ENCODE assay signal across 16 cellular contexts in genomic region chr15:36880226-36880912, GRCh38.
DNase-seq lines count a peak whose midpoint lies in the region; ATAC-seq, FAIRE-seq and TF ChIP-seq lines count a peak whose summit lies in the region.
"Had no signal": no experiment of that assay in that cellular context is flagged by ENCODE, and none has a peak within 500 bp of the region (broad histone marks: within the 10 kb centered on the region; RNA-seq: fewer than 3 reads in every experiment).

No MANE protein-coding gene starts in this region.

- TF ChIP-seq EP300 in HepG2 (IDR thresholded peaks at IDR 0.05; ENCODE audit: low read depth in 2 of 2, low read length in 2 of 2): no peak
- no peak for TF ChIP-seq EP300 in HepG2 (CRISPR knock-in tag; IDR thresholded peaks at IDR 0.05; ENCODE audit: borderline replicate concordance)

- in situ Hi-C loops in HepG2 (cut with HindIII; ENCODE audit: extremely low pct_ligation_motif_present, low pct_unique_long_range_greater_than_20kb): loop anchor here (5.0 to 25.0 kb wide), 2 partner anchors 227 to 1007 kb away; no protein-coding TSS in a partner anchor

- BruUV-seq in HepG2 (replicated peaks; lab: Mats Ljungman, UMichigan) (no TSS peak), A673 (replicated peaks; lab: Mats Ljungman, UMichigan) (no TSS peak)

- H3K27ac ChIP-seq in right lobe of liver: no peak overlapping the region
- no peak overlapping the region for H3K27ac ChIP-seq in HepG2 (ENCODE audit: extremely low read length, insufficient read depth, low read length)
- no peak overlapping the region for H3K27ac ChIP-seq in foreskin keratinocyte
- H3K27ac ChIP-seq in A673 (ENCODE audit: low read depth, low read length, poor library complexity, severe bottlenecking): no peak overlapping the region
- H3K27ac ChIP-seq: upper lobe of right lung had no signal

- no peak overlapping the region for H3K9ac ChIP-seq in HepG2 (ENCODE audit: insufficient read depth, low read depth, low read length)

- no peak overlapping the region for H2AFZ ChIP-seq in HepG2 (ENCODE audit: low read length)

- H3K4me3 ChIP-seq in right lobe of liver (peak overlapping the region in 1 of 3 donors; percentile 17), HepG2 (replicated peaks in 1 of 3; ENCODE audit: insufficient read depth in 1 of 3, low read depth in 2 of 3, low read length in 3 of 3) (no peak overlapping the region), A673 (ENCODE audit: low read depth, low read length, poor library complexity, severe bottlenecking) (no peak overlapping the region)
- H3K4me3 ChIP-seq: upper lobe of right lung had no signal

- TF ChIP-seq RAD21 in HepG2 (CRISPR knock-in tag; IDR thresholded peaks at IDR 0.05): no peak

- TF ChIP-seq POLR2A in right lobe of liver (IDR thresholded peaks at IDR 0.05) (no peak), HepG2 (IDR thresholded peaks at IDR 0.05; ENCODE audit: insufficient read depth in 1 of 2, low read depth in 2 of 2, low read length in 2 of 2) (no peak)

- CTCF ChIA-PET in HepG2 (lab: Yijun Ruan, JAX; ENCODE audit: low intra/inter-chr PET ratio, low total read pairs) (no interaction called here), A673 (lab: Charles Lee) (no interaction called here)

- H3K4me1 ChIP-seq in right lobe of liver (peaks cover 0 to 24% (median 0%) of the 10 kb centered on the region in 4 donors), HepG2 (ENCODE audit: insufficient read depth, low read length) (peaks cover 9% of the 10 kb centered on the region; the same call in 1 of the 2 replicates), foreskin keratinocyte (no peaks in the 10 kb centered on the region), A673 (ENCODE audit: insufficient read depth, low read length, poor library complexity, severe bottlenecking) (peaks cover 13% of the 10 kb centered on the region)

- H3K4me3 Mint-ChIP-seq in mesothelial cell of epicardium: peak overlapping the region; percentile 76
- H3K4me3 Mint-ChIP-seq in type B pancreatic cell: peak overlapping the region; percentile 76
- H3K4me3 Mint-ChIP-seq: activated CD4-positive, alpha-beta memory T cell treated with anti-CD3 and anti-CD28 coated beads for 36 hours; naive B cell; stimulated activated effector memory CD8-positive, alpha-beta T cell treated with anti-CD3 and anti-CD28 coated beads, Interleukin-12 subunit alpha, Interleukin-12 subunit beta, amount 100 ng/mL, for 72 hours had no signal

- POLR2A ChIA-PET in HepG2 (lab: Yijun Ruan, JAX): no interaction called here
- POLR2A ChIA-PET in A673 (lab: Charles Lee; ENCODE audit: low non-redundant PET): no interaction called here

- H3K36me3 ChIP-seq in right lobe of liver (no peaks in the 10 kb centered on the region), HepG2 (replicated peaks in 1 of 2; ENCODE audit: control insufficient read depth in 1 of 2, insufficient read depth in 2 of 2, low read length in 2 of 2) (no peaks in the 10 kb centered on the region), A673 (ENCODE audit: insufficient read depth, low read length, poor library complexity, severe bottlenecking) (no peaks in the 10 kb centered on the region)
- H3K36me3 ChIP-seq: upper lobe of right lung had no signal

- WGBS in right lobe of liver (ENCODE audit: insufficient coverage, low coverage, low lambda C conversion rate, missing lambda C conversion rate): 11% methylated on average over 26 of the region's 51 CpGs
- 65% methylated on average over 23 of the region's 51 CpGs for WGBS in HepG2 (ENCODE audit: low lambda C conversion rate)

- H4K20me1 ChIP-seq in HepG2 (ENCODE audit: insufficient read depth, low read length): no peaks in the 10 kb centered on the region

- no peaks in the 10 kb centered on the region for H3K9me3 Mint-ChIP-seq in mesothelial cell of epicardium
- no peaks in the 10 kb centered on the region for H3K9me3 Mint-ChIP-seq in type B pancreatic cell
- H3K9me3 Mint-ChIP-seq: activated CD4-positive, alpha-beta memory T cell treated with anti-CD3 and anti-CD28 coated beads for 36 hours; stimulated activated effector memory CD8-positive, alpha-beta T cell treated with anti-CD3 and anti-CD28 coated beads, Interleukin-12 subunit alpha, Interleukin-12 subunit beta, amount 100 ng/mL, for 72 hours had no signal

- H3K4me1 Mint-ChIP-seq in mesothelial cell of epicardium (peaks cover 95% of the 10 kb centered on the region), type B pancreatic cell (ENCODE audit: unreplicated experiment) (peaks cover 47% of the 10 kb centered on the region)

- H3K27me3 Mint-ChIP-seq in mesothelial cell of epicardium (ENCODE audit: low read depth) (no peaks in the 10 kb centered on the region), type B pancreatic cell (peaks cover 83% of the 10 kb centered on the region)

- DNase-seq in right lobe of liver (no peak), HepG2 (ENCODE audit: low spot score) (no peak), foreskin keratinocyte (no peak), mesothelial cell of epicardium (ENCODE audit: low spot score in 2 of 2, unreplicated experiment in 2 of 2) (peak in 1 of 2 experiments; percentile 35), type B pancreatic cell (ENCODE audit: extremely low spot score, unreplicated experiment) (no peak), NOMO-1 treated with DMSO at 0.1 percent for 48 hours (lab: John Stamatoyannopoulos, UW; ENCODE audit: unreplicated experiment) (no peak), A673 (ENCODE audit: low spot score) (no peak), NCI-H1092 treated with DMSO at 0.1 percent for 48 hours (lab: John Stamatoyannopoulos, UW) (no peak)
- DNase-seq: activated CD4-positive, alpha-beta memory T cell treated with anti-CD3 and anti-CD28 coated beads for 36 hours; amygdala; cortex of kidney; naive B cell; NCI-H2029; NCI-H69; upper lobe of right lung had no signal

- peaks cover 0 to 40% of the 10 kb centered on the region in 2 donors for H3K27me3 ChIP-seq in right lobe of liver
- H3K27me3 ChIP-seq in HepG2 (ENCODE audit: control insufficient read depth in 1 of 2, insufficient read depth in 2 of 2, low read length in 2 of 2): peaks cover 7 to 64% of the 10 kb centered on the region in 2 experiments
- H3K27me3 ChIP-seq in foreskin keratinocyte: peaks cover 70% of the 10 kb centered on the region
- peaks cover 64% of the 10 kb centered on the region for H3K27me3 ChIP-seq in A673 (replicated peaks; ENCODE audit: insufficient read depth, low read depth, low read length, poor library complexity)

- H3K4me2 ChIP-seq in HepG2 (ENCODE audit: low read depth, low read length): no peak overlapping the region

- intact Hi-C loops in right lobe of liver (cut with DNase I): loop anchor here (10.0 kb wide), 2 partner anchors 224 to 244 kb away; partner anchors contain the start of gene MEIS2 (in 1 of the 2)
- intact Hi-C loops in HepG2 (cut with micrococcal nuclease; ENCODE audit: unreplicated experiment): no loop called here
- intact Hi-C loops in A673 (cut with micrococcal nuclease; ENCODE audit: unreplicated experiment): loop anchor here (5.0 kb wide), 1 partner anchor 1002 kb away; no protein-coding TSS in a partner anchor

- no peaks in the 10 kb centered on the region for H3K36me3 Mint-ChIP-seq in mesothelial cell of epicardium
- H3K36me3 Mint-ChIP-seq in type B pancreatic cell: peaks cover 11% of the 10 kb centered on the region
- H3K36me3 Mint-ChIP-seq: activated CD4-positive, alpha-beta memory T cell treated with anti-CD3 and anti-CD28 coated beads for 36 hours; naive B cell; stimulated activated effector memory CD8-positive, alpha-beta T cell treated with anti-CD3 and anti-CD28 coated beads, Interleukin-12 subunit alpha, Interleukin-12 subunit beta, amount 100 ng/mL, for 72 hours had no signal

- FAIRE-seq in HepG2 (lab: Jason Lieb, UNC): no peak

- H3K9me3 ChIP-seq in right lobe of liver: no peaks in the 10 kb centered on the region
- H3K9me3 ChIP-seq in HepG2 (ENCODE audit: low read length): no peaks in the 10 kb centered on the region
- no peaks in the 10 kb centered on the region for H3K9me3 ChIP-seq in A673 (ENCODE audit: low read depth, low read length, poor library complexity, severe bottlenecking)
- H3K9me3 ChIP-seq: upper lobe of right lung had no signal

- H3K79me2 ChIP-seq in HepG2 (ENCODE audit: insufficient read depth, low read length): no peaks in the 10 kb centered on the region

- H3K27ac Mint-ChIP-seq in mesothelial cell of epicardium (peak overlapping the region; percentile 98), type B pancreatic cell (peak overlapping the region; percentile 15)
- H3K27ac Mint-ChIP-seq: activated CD4-positive, alpha-beta memory T cell treated with anti-CD3 and anti-CD28 coated beads for 36 hours; naive B cell; stimulated activated effector memory CD8-positive, alpha-beta T cell treated with anti-CD3 and anti-CD28 coated beads, Interleukin-12 subunit alpha, Interleukin-12 subunit beta, amount 100 ng/mL, for 72 hours had no signal

- ATAC-seq in right lobe of liver (peak in 3 of 4 donors; percentile 11 to 16 (median 12)), HepG2 (no peak), foreskin keratinocyte (peak; percentile 32)
- ATAC-seq: stimulated activated effector memory CD8-positive, alpha-beta T cell treated with anti-CD3 and anti-CD28 coated beads, Interleukin-12 subunit alpha, Interleukin-12 subunit beta, amount 100 ng/mL, for 72 hours; upper lobe of right lung had no signal

- TF ChIP-seq CTCF in right lobe of liver (IDR thresholded peaks at IDR 0.05): no peak
- no peak for TF ChIP-seq CTCF in HepG2 (CRISPR knock-in tag; IDR thresholded peaks at IDR 0.05)
- TF ChIP-seq CTCF in foreskin keratinocyte (conservative IDR thresholded peaks at IDR 0.05): no peak
- peak; percentile 11 for TF ChIP-seq CTCF in mesothelial cell of epicardium (IDR thresholded peaks at IDR 0.05; ENCODE audit: unreplicated experiment)
- no peak for TF ChIP-seq CTCF in type B pancreatic cell (conservative IDR thresholded peaks at IDR 0.05)
- TF ChIP-seq CTCF in A673 (conservative IDR thresholded peaks at IDR 0.05; ENCODE audit: low read depth, low read length): no peak

TF ChIP-seq in HepG2, 621 proteins besides CTCF, POLR2A, EP300 and RAD21:
- TF ChIP-seq MTA1 (CRISPR knock-in tag; IDR thresholded peaks at IDR 0.05; ENCODE audit: borderline replicate concordance) (no peak), HIC2 (CRISPR knock-in tag; IDR thresholded peaks at IDR 0.05; ENCODE audit: low read depth) (no peak), TOE1 (CRISPR knock-in tag; IDR thresholded peaks at IDR 0.05) (no peak)
